ENCODE assay signal across 1 cellular context in genomic region chr16:27426423-27427408, GRCh38.
TF ChIP-seq lines count a peak whose summit lies in the region.

No MANE protein-coding gene starts in this region.

TF ChIP-seq in GM12878, 131 proteins besides CTCF, POLR2A, EP300 and RAD21 (continued from another document and continues in another):
- TF ChIP-seq, protein P1, sequence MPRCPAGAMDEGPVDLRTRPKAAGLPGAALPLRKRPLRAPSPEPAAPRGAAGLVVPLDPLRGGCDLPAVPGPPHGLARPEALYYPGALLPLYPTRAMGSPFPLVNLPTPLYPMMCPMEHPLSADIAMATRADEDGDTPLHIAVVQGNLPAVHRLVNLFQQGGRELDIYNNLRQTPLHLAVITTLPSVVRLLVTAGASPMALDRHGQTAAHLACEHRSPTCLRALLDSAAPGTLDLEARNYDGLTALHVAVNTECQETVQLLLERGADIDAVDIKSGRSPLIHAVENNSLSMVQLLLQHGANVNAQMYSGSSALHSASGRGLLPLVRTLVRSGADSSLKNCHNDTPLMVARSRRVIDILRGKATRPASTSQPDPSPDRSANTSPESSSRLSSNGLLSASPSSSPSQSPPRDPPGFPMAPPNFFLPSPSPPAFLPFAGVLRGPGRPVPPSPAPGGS (IDR thresholded peaks at IDR 0.05; ENCODE audit: borderline replicate concordance, insufficient read depth, low read depth, low read length, poor library complexity, severe bottlenecking): peak; percentile 88
- TF ChIP-seq PAX8 (IDR thresholded peaks at IDR 0.05) (no peak), EGR1 (IDR thresholded peaks at IDR 0.05; ENCODE audit: borderline replicate concordance in 1 of 2, low read depth in 2 of 2, low read length in 2 of 2) (no peak), IKZF2 (IDR thresholded peaks at IDR 0.05) (peak; percentile 88 to 89), CHD1 (IDR thresholded peaks at IDR 0.05; ENCODE audit: low read depth, low read length) (no peak), SREBF2 (IDR thresholded peaks at IDR 0.05; ENCODE audit: low read length) (no peak), BCL11A (IDR thresholded peaks at IDR 0.05; ENCODE audit: low read depth, low read length) (peak; percentile 78), ASH2L (IDR thresholded peaks at IDR 0.05; ENCODE audit: borderline replicate concordance, low read depth) (no peak), BHLHE40 (IDR thresholded peaks at IDR 0.05; ENCODE audit: borderline replicate concordance in 1 of 2, low read depth in 2 of 2, low read length in 1 of 2) (peak; percentile 92 to 96), ZNF207 (IDR thresholded peaks at IDR 0.05; ENCODE audit: borderline replicate concordance) (no peak), GATAD2B (conservative IDR thresholded peaks at IDR 0.05; ENCODE audit: low read depth) (0 out of 2 replicates have a peak, but pooled peaks have one; percentile 41), CBFB (IDR thresholded peaks at IDR 0.05; ENCODE audit: low read depth) (no peak; the same call in 1 of the 2 replicates), CBX5 (IDR thresholded peaks at IDR 0.05; ENCODE audit: low read depth) (peak; percentile 60; the same call in 1 of the 2 replicates), TARDBP (IDR thresholded peaks at IDR 0.05; ENCODE audit: borderline replicate concordance) (no peak; the same call in 1 of the 2 replicates), TCF12 (IDR thresholded peaks at IDR 0.05; ENCODE audit: low read depth, low read length) (peak; percentile 97), SP1 (IDR thresholded peaks at IDR 0.05; ENCODE audit: low read depth, low read length) (peak; percentile 45), ELK1 (IDR thresholded peaks at IDR 0.05; ENCODE audit: low read depth, low read length) (no peak), IRF4 (IDR thresholded peaks at IDR 0.05; ENCODE audit: low read depth, low read length) (peak; percentile 90), ZBED1 (IDR thresholded peaks at IDR 0.05; ENCODE audit: borderline replicate concordance) (peak; percentile 86; the same call in 1 of the 2 replicates), SMARCA5 (IDR thresholded peaks at IDR 0.05) (peak; percentile 96), HDGF (IDR thresholded peaks at IDR 0.05) (peak; percentile 87; the same call in 1 of the 2 replicates), USF2 (IDR thresholded peaks at IDR 0.05; ENCODE audit: borderline replicate concordance, low read depth, low read length) (peak; percentile 41; the same call in 1 of the 2 replicates), CEBPZ (IDR thresholded peaks at IDR 0.05; ENCODE audit: low read depth, low read length) (no peak), SMC3 (IDR thresholded peaks at IDR 0.05; ENCODE audit: borderline replicate concordance, low read length) (no peak), TBL1XR1 (IDR thresholded peaks at IDR 0.05; ENCODE audit: low read depth, low read length) (no peak), RCOR1 (conservative IDR thresholded peaks at IDR 0.05; ENCODE audit: low read depth, low read length) (no peak), SREBF1 (IDR thresholded peaks at IDR 0.05; ENCODE audit: low read length) (no peak), ATF3 (IDR thresholded peaks at IDR 0.05; ENCODE audit: borderline replicate concordance, extremely low read depth, low read depth, low read length) (no peak), SIN3A (IDR thresholded peaks at IDR 0.05; ENCODE audit: low read depth, low read length) (no peak), SUPT20H (IDR thresholded peaks at IDR 0.05; ENCODE audit: borderline replicate concordance, control insufficient read depth, low read depth, low read length) (no peak)
- TF ChIP-seq, protein P2, sequence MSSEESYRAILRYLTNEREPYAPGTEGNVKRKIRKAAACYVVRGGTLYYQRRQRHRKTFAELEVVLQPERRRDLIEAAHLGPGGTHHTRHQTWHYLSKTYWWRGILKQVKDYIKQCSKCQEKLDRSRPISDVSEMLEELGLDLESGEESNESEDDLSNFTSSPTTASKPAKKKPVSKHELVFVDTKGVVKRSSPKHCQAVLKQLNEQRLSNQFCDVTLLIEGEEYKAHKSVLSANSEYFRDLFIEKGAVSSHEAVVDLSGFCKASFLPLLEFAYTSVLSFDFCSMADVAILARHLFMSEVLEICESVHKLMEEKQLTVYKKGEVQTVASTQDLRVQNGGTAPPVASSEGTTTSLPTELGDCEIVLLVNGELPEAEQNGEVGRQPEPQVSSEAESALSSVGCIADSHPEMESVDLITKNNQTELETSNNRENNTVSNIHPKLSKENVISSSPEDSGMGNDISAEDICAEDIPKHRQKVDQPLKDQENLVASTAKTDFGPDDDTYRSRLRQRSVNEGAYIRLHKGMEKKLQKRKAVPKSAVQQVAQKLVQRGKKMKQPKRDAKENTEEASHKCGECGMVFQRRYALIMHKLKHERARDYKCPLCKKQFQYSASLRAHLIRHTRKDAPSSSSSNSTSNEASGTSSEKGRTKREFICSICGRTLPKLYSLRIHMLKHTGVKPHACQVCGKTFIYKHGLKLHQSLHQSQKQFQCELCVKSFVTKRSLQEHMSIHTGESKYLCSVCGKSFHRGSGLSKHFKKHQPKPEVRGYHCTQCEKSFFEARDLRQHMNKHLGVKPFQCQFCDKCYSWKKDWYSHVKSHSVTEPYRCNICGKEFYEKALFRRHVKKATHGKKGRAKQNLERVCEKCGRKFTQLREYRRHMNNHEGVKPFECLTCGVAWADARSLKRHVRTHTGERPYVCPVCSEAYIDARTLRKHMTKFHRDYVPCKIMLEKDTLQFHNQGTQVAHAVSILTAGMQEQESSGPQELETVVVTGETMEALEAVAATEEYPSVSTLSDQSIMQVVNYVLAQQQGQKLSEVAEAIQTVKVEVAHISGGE (CRISPR knock-in tag; IDR thresholded peaks at IDR 0.05): no peak
- TF ChIP-seq, protein P3, sequence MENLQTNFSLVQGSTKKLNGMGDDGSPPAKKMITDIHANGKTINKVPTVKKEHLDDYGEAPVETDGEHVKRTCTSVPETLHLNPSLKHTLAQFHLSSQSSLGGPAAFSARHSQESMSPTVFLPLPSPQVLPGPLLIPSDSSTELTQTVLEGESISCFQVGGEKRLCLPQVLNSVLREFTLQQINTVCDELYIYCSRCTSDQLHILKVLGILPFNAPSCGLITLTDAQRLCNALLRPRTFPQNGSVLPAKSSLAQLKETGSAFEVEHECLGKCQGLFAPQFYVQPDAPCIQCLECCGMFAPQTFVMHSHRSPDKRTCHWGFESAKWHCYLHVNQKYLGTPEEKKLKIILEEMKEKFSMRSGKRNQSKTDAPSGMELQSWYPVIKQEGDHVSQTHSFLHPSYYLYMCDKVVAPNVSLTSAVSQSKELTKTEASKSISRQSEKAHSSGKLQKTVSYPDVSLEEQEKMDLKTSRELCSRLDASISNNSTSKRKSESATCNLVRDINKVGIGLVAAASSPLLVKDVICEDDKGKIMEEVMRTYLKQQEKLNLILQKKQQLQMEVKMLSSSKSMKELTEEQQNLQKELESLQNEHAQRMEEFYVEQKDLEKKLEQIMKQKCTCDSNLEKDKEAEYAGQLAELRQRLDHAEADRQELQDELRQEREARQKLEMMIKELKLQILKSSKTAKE (IDR thresholded peaks at IDR 0.05; ENCODE audit: low read depth, poor library complexity, severe bottlenecking): peak; percentile 75
- TF ChIP-seq, protein P4, sequence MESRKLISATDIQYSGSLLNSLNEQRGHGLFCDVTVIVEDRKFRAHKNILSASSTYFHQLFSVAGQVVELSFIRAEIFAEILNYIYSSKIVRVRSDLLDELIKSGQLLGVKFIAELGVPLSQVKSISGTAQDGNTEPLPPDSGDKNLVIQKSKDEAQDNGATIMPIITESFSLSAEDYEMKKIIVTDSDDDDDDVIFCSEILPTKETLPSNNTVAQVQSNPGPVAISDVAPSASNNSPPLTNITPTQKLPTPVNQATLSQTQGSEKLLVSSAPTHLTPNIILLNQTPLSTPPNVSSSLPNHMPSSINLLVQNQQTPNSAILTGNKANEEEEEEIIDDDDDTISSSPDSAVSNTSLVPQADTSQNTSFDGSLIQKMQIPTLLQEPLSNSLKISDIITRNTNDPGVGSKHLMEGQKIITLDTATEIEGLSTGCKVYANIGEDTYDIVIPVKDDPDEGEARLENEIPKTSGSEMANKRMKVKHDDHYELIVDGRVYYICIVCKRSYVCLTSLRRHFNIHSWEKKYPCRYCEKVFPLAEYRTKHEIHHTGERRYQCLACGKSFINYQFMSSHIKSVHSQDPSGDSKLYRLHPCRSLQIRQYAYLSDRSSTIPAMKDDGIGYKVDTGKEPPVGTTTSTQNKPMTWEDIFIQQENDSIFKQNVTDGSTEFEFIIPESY (IDR thresholded peaks at IDR 0.05): no peak
- TF ChIP-seq, protein P5, sequence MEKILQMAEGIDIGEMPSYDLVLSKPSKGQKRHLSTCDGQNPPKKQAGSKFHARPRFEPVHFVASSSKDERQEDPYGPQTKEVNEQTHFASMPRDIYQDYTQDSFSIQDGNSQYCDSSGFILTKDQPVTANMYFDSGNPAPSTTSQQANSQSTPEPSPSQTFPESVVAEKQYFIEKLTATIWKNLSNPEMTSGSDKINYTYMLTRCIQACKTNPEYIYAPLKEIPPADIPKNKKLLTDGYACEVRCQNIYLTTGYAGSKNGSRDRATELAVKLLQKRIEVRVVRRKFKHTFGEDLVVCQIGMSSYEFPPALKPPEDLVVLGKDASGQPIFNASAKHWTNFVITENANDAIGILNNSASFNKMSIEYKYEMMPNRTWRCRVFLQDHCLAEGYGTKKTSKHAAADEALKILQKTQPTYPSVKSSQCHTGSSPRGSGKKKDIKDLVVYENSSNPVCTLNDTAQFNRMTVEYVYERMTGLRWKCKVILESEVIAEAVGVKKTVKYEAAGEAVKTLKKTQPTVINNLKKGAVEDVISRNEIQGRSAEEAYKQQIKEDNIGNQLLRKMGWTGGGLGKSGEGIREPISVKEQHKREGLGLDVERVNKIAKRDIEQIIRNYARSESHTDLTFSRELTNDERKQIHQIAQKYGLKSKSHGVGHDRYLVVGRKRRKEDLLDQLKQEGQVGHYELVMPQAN (conservative IDR thresholded peaks at IDR 0.05): 0 out of 2 replicates have a peak, but pooled peaks have one; percentile 47
- TF ChIP-seq, protein P6, sequence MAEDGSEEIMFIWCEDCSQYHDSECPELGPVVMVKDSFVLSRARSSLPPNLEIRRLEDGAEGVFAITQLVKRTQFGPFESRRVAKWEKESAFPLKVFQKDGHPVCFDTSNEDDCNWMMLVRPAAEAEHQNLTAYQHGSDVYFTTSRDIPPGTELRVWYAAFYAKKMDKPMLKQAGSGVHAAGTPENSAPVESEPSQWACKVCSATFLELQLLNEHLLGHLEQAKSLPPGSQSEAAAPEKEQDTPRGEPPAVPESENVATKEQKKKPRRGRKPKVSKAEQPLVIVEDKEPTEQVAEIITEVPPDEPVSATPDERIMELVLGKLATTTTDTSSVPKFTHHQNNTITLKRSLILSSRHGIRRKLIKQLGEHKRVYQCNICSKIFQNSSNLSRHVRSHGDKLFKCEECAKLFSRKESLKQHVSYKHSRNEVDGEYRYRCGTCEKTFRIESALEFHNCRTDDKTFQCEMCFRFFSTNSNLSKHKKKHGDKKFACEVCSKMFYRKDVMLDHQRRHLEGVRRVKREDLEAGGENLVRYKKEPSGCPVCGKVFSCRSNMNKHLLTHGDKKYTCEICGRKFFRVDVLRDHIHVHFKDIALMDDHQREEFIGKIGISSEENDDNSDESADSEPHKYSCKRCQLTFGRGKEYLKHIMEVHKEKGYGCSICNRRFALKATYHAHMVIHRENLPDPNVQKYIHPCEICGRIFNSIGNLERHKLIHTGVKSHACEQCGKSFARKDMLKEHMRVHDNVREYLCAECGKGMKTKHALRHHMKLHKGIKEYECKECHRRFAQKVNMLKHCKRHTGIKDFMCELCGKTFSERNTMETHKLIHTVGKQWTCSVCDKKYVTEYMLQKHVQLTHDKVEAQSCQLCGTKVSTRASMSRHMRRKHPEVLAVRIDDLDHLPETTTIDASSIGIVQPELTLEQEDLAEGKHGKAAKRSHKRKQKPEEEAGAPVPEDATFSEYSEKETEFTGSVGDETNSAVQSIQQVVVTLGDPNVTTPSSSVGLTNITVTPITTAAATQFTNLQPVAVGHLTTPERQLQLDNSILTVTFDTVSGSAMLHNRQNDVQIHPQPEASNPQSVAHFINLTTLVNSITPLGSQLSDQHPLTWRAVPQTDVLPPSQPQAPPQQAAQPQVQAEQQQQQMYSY (CRISPR knock-in tag; IDR thresholded peaks at IDR 0.05): peak; percentile 48; the same call in 1 of the 2 replicates
